ENCODE assay signal across 8 cellular contexts in the genomic region with DNA sequence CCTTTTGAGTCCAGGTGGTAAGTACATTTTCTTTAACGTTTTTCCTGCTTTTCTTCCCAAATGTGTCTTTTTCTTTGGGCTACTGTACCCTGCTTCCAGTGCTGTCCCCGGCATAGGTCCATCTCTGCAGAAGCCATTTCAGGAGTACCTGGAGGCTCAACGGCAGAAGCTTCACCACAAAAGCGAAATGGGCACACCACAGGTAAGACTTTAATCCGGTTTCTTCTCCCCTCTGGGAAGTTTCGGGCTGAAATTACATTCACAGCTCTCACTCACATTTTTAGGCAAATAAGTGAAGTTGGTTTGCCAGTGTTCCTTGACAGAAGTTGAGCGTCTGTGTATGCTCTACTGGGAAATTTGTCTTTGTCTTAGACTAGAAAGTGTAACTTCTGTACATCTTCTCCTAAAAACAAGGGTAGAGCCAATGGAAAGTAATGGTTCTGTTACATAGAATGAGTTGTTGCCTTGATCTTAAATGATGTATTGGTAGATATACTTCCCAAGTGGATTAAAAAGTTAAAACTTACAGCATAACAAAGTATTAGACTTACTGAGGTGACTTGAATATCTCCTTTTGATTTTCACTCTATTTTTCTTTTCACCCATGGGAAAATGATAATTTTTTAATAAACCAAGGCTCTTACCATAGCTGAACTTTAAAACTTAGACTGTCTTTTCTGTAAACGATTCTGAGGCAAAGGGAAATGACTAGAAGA. TPM values are rescaled to one million over a fixed set of nuclear protein-coding genes. Genes with fewer than 3 reads are reported as not detected.
DNase-seq lines count a peak whose midpoint lies in the region; ATAC-seq and TF ChIP-seq lines count a peak whose summit lies in the region.

No MANE protein-coding gene starts in this region.

- H3K27ac Mint-ChIP-seq in activated T-cell treated with anti-CD3 and anti-CD28 coated beads, Interleukin-2, amount 50 U/mL, for 24 hours: peak overlapping the region; percentile 100

- TF ChIP-seq EP300 in sigmoid colon (IDR thresholded peaks at IDR 0.05): no peak

- WGBS in sigmoid colon, 2 donors: 3 to 16% methylated on average over 8 of the region's 8 CpGs

- no peaks in the 10 kb centered on the region for H3K27me3 ChIP-seq in A673 (replicated peaks; ENCODE audit: insufficient read depth, low read depth, low read length, poor library complexity)
- H3K27me3 ChIP-seq in foreskin keratinocyte: no peaks in the 10 kb centered on the region
- no peaks in the 10 kb centered on the region for H3K27me3 ChIP-seq in sigmoid colon

- H3K4me3 Mint-ChIP-seq in activated T-cell treated with anti-CD3 and anti-CD28 coated beads, Interleukin-2, amount 50 U/mL, for 24 hours: peak overlapping the region; percentile 96

- peaks cover 27% of the 10 kb centered on the region for H3K4me1 ChIP-seq in A673 (ENCODE audit: insufficient read depth, low read length, poor library complexity, severe bottlenecking)
- peaks cover 14% of the 10 kb centered on the region for H3K4me1 ChIP-seq in foreskin keratinocyte
- peaks cover 0 to 41% (median 29%) of the 10 kb centered on the region in 4 donors for H3K4me1 ChIP-seq in sigmoid colon

- H3K9me3 ChIP-seq in A673 (ENCODE audit: low read depth, low read length, poor library complexity, severe bottlenecking) (no peaks in the 10 kb centered on the region), sigmoid colon (no peaks in the 10 kb centered on the region)

- H3K27me3 Mint-ChIP-seq in activated T-cell treated with anti-CD3 and anti-CD28 coated beads, Interleukin-2, amount 50 U/mL, for 24 hours: no peaks in the 10 kb centered on the region

- peaks cover 13% of the 10 kb centered on the region for H3K36me3 ChIP-seq in A673 (ENCODE audit: insufficient read depth, low read length, poor library complexity, severe bottlenecking)
- peaks cover 0 to 19% (median 0%) of the 10 kb centered on the region in 4 donors for H3K36me3 ChIP-seq in sigmoid colon

- DNase-seq in A673 (ENCODE audit: low spot score) (peak; percentile 41), HT-29 (ENCODE audit: low spot score) (peak; percentile 85), foreskin keratinocyte (peak in 1 of 2 donors; percentile 19), sigmoid colon (peak; percentile 57), NCI-H82 treated with DMSO at 0.1 percent for 48 hours (lab: John Stamatoyannopoulos, UW; ENCODE audit: unreplicated experiment) (no peak)
- DNase-seq in activated T-cell treated with anti-CD3 and anti-CD28 coated beads, Interleukin-2, amount 50 U/mL, for 24 hours: peak; percentile 73

- intact Hi-C loops in A673 (cut with micrococcal nuclease; ENCODE audit: unreplicated experiment): loop anchor here (5.0 kb wide), 2 partner anchors 36 to 66 kb away; no protein-coding TSS in a partner anchor
- intact Hi-C loops in sigmoid colon (cut with DNase I): no loop called here

- no peak for ATAC-seq in foreskin keratinocyte
- no peak for ATAC-seq in GM18861 (IDR thresholded peaks at IDR 0.05; ENCODE audit: unreplicated experiment)
- no peak for ATAC-seq in GM21723 (IDR thresholded peaks at IDR 0.05; ENCODE audit: unreplicated experiment)

- no peak for TF ChIP-seq POLR2A in sigmoid colon (IDR thresholded peaks at IDR 0.05)

- H3K36me3 Mint-ChIP-seq in activated T-cell treated with anti-CD3 and anti-CD28 coated beads, Interleukin-2, amount 50 U/mL, for 24 hours (ENCODE audit: low read depth): peaks cover 82% of the 10 kb centered on the region

- H3K27ac ChIP-seq in A673 (ENCODE audit: low read depth, low read length, poor library complexity, severe bottlenecking): peak overlapping the region; percentile 100
- H3K27ac ChIP-seq in foreskin keratinocyte: peak overlapping the region; percentile 92
- H3K27ac ChIP-seq in sigmoid colon: peak overlapping the region; percentile 88 to 94 (median 93)

- TF ChIP-seq CTCF in A673 (conservative IDR thresholded peaks at IDR 0.05; ENCODE audit: low read depth, low read length) (no peak), foreskin keratinocyte (conservative IDR thresholded peaks at IDR 0.05) (no peak), sigmoid colon (IDR thresholded peaks at IDR 0.05) (no peak)

- H3K4me1 Mint-ChIP-seq in activated T-cell treated with anti-CD3 and anti-CD28 coated beads, Interleukin-2, amount 50 U/mL, for 24 hours (ENCODE audit: low read depth): peaks cover 41% of the 10 kb centered on the region

- BruUV-seq in A673 (replicated peaks; lab: Mats Ljungman, UMichigan): TSS peak; percentile 61

- POLR2A ChIA-PET in A673 (lab: Charles Lee; ENCODE audit: low non-redundant PET): interaction anchor here (0.6 to 1.6 kb wide), 5 partner anchors 9 to 87 kb away, joined by 3 to 21 read pairs (median 7); no protein-coding TSS in a partner anchor

- CTCF ChIA-PET in A673 (lab: Charles Lee): interaction anchor here (0.6 to 3.3 kb wide), 4 partner anchors 21 to 300 kb away, joined by 3 to 24 read pairs (median 4); no protein-coding TSS in a partner anchor

- no peaks in the 10 kb centered on the region for H3K9me3 Mint-ChIP-seq in activated T-cell treated with anti-CD3 and anti-CD28 coated beads, Interleukin-2, amount 50 U/mL, for 24 hours

- H3K4me3 ChIP-seq in A673 (ENCODE audit: low read depth, low read length, poor library complexity, severe bottlenecking) (peak overlapping the region; percentile 55), sigmoid colon (peak overlapping the region; percentile 50 to 67 (median 56))

RNA-seq across cellular contexts. Expression of a gene that starts 54.4 kb away (rescaled TPM):
- total RNA-seq in A673 (2021) (16.1 and 23.3 TPM in 2 replicates), foreskin keratinocyte (4.5 and 6.3 TPM in 2 replicates), sigmoid colon (10 to 100 TPM; 13.8 to 23.2 (median 14.6) TPM)
- 3.3 and 3.5 TPM in 2 replicates for total RNA-seq in HT-29 (2014; rRNA removed; shearing (Covaris generic))
- polyA plus RNA-seq in foreskin keratinocyte (2.9 and 4.0 TPM in 2 replicates), sigmoid colon (1 to 10 TPM; 3.9 to 5.9 (median 5.4) TPM)

RNA-seq across cellular contexts. Expression of a gene that starts 54.6 kb away (rescaled TPM):
- 56.4 and 56.5 TPM in 2 replicates for total RNA-seq in A673 (2021)
- 18.8 and 21.5 TPM in 2 replicates for total RNA-seq in HT-29 (2014; rRNA removed; shearing (Covaris generic))
- 18.0 and 20.1 TPM in 2 replicates for total RNA-seq in foreskin keratinocyte
- polyA plus RNA-seq in foreskin keratinocyte: 8.7 and 10.4 TPM in 2 replicates
- total RNA-seq in sigmoid colon: 10 to 100 TPM; 28.9 to 63.0 (median 45.7) TPM
- 10 to 100 TPM in 1 of 3 donors, 1 to 10 TPM in 2; 8.1 to 13.3 (median 9.0) TPM for polyA plus RNA-seq in sigmoid colon
